Comparison of ENCODE assay signal across 8 cellular contexts in the genomic region with DNA sequence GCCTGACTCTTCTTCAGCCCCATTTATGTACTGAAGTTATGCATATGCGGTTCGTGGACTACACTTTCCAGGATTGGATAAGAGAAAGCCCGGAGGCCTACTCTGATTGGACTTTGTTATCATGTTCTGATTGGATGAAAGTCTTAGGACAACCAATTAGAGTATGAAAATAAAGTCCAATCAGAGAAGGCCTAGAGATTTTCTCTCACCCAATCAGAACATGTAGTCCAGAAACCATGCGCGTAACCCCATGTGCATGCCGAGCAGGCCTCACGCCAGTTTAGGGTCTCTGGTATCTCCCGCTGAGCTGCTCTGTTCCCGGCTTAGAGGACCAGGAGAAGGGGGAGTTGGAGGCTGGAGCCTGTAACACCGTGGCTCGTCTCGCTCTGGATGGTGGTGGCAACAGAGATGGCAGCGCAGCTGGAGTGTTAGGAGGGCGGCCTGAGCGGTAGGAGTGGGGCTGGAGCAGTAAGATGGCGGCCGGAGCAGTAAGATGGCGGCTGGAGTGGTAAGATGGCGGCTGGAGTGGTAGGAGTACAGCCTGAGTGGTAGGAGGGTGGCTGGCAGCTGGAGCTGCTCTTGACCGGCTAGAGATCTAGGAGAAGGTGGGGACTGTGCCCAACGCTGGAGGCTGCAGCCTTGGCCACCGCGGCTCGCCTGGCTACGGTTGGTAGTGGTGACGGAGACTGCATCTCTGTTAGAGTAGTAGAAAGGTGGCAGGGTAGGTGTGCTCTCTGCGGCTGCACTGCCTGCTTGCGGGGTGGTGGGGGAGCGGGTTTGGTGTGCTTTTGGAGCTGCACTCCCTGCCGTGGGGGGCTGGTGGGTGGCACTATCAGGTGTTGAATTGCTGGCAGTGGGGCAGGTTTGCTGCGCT.
A peak's percentile ranks its signal among the peaks of the same experiment; 100 is the strongest.
DNase-seq lines count a peak whose midpoint lies in the region; FAIRE-seq lines count a peak whose summit lies in the region.
"Not testable (repeated sequence)": the region's sequence is repeated elsewhere in the genome, so short reads cannot be mapped to it uniquely, and the experiment has no call there.

No MANE protein-coding gene starts in this region.

- peak overlapping the region; percentile 17; the same call in 1 of the 2 replicates for H3K4me3 ChIP-seq in SJCRH30

- FAIRE-seq in urothelium cell line (lab: Jason Lieb, UNC), result not testable (repeated sequence)

- H3K36me3 ChIP-seq in SJCRH30, result not testable (repeated sequence)

- H3K27me3 ChIP-seq in SJCRH30, result not testable (repeated sequence)

- H3K4me1 ChIP-seq in SJCRH30, result not testable (repeated sequence)

- H3K9me3 ChIP-seq in SJCRH30 (replicated peaks), result not testable (repeated sequence)

- not testable (repeated sequence) for H3K27ac ChIP-seq in SJCRH30

- DNase-seq in COLO829 (ENCODE audit: low spot score), result peak; percentile 78
- DNase-seq in H4 (ENCODE audit: low spot score), result peak; percentile 96
- DNase-seq in HuH-7.5 (ENCODE audit: low spot score), result peak; percentile 55
- DNase-seq in SJCRH30, result not testable (repeated sequence)
- DNase-seq in ecto neural progenitor cell (ENCODE audit: low spot score), result peak; percentile 40
- peak; percentile 35 for DNase-seq in iPS-NIHi11 (ENCODE audit: low spot score)
- DNase-seq in mesenteric fat pad (ENCODE audit: low spot score), result peak; percentile 90
- peak; percentile 38 for DNase-seq in urothelium cell line (ENCODE audit: low spot score)
